In genomic region chr11:130916238-130916855, GRCh38 we compare ENCODE assay signal across 1 cellular context.
A peak's percentile ranks its signal among the peaks of the same experiment; 100 is the strongest.
TF ChIP-seq lines count a peak whose summit lies in the region.

Gene SNX19, minus strand, starts transcription at chr11:130916479. Its CDS starts 540 bp downstream, at chr11:130915939.

TF ChIP-seq in A549, 52 proteins besides CTCF, POLR2A, EP300 and RAD21 (continued from another document):
- TF ChIP-seq BCL3 (IDR thresholded peaks at IDR 0.05) (no peak), KDM1A (IDR thresholded peaks at IDR 0.05; ENCODE audit: low read depth) (no peak), JUNB (IDR thresholded peaks at IDR 0.05) (no peak), HOXB13 (CRISPR knock-in tag; IDR thresholded peaks at IDR 0.05; ENCODE audit: low read depth) (peak; percentile 42; the same call in 1 of the 2 replicates), ELK1 (IDR thresholded peaks at IDR 0.05; ENCODE audit: low read depth, low read length) (no peak), FOXS1 (CRISPR knock-in tag; IDR thresholded peaks at IDR 0.05) (no peak; the same call in 1 of the 2 replicates), CBX2 (IDR thresholded peaks at IDR 0.05; ENCODE audit: borderline replicate concordance, low read depth) (no peak), SREBF2 (IDR thresholded peaks at IDR 0.05) (no peak), HMGXB4 (CRISPR knock-in tag; IDR thresholded peaks at IDR 0.05; ENCODE audit: borderline replicate concordance) (peak; percentile 84; the same call in 1 of the 2 replicates), USF2 (IDR thresholded peaks at IDR 0.05) (no peak), CHD2 (IDR thresholded peaks at IDR 0.05; ENCODE audit: low read length, partially characterized antibody) (no peak), ZSCAN20 (CRISPR knock-in tag; IDR thresholded peaks at IDR 0.05) (no peak), GATA3 (IDR thresholded peaks at IDR 0.05; ENCODE audit: borderline replicate concordance) (peak; percentile 15; the same call in 1 of the 2 replicates), RARB (CRISPR knock-in tag; IDR thresholded peaks at IDR 0.05) (no peak), MYC (IDR thresholded peaks at IDR 0.05; ENCODE audit: borderline replicate concordance, low read length) (peak; percentile 71; the same call in 1 of the 2 replicates), ATOH8 (CRISPR knock-in tag; IDR thresholded peaks at IDR 0.05; ENCODE audit: low read depth) (no peak), MAZ (IDR thresholded peaks at IDR 0.05; ENCODE audit: borderline replicate concordance, low read depth, low read length) (no peak), PHF8 (IDR thresholded peaks at IDR 0.05; ENCODE audit: borderline replicate concordance, low read depth) (peak; percentile 97), JUN (IDR thresholded peaks at IDR 0.05) (peak; percentile 36 to 78; a peak in 2 of 5 replicates), SMC3 (IDR thresholded peaks at IDR 0.05) (peak; percentile 45; the same call in 2 of the 3 replicates), ZFP36 (IDR thresholded peaks at IDR 0.05; ENCODE audit: borderline replicate concordance, partially characterized antibody) (no peak)
